12 cellular contexts compared by ENCODE assay signal in the genomic region with DNA sequence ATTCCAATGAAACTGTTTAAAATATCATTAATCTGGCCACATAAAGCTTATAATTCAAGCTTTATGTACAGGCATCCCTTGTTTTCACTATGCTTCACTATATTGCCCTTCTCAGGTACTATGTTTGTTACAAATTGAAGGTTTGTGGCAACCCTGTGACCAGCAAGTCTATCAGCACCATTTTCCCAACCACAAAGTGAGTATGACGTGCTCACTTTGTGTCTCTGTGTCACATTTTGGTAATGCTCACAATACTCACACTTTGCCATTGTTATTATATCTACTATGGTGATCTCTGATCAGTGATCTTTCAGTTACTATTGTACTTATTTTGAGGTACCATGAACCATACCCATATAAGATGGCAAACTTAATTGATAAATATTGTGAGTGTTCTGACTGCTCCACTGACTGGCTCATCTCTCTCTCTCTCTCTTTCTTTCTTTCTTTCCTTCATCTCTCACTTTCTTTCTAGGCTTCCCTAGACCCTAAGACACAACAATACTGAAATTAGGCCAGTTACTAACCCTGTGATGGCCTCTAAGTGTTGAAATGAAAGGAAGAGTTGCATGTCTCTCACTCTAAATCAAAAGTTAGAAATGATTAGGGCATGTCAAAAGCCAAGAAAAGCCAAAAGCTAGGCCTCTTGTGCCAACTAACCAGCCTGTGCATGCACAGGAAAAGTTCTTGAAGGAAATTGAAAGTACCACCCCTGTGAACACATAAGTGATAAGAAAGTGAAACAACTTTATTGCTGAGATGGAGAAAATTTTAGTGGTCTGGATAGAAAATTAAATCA.
DNase-seq lines count a peak whose midpoint lies in the region; ATAC-seq and TF ChIP-seq lines count a peak whose summit lies in the region.
"Had no signal": no experiment of that assay in that cellular context is flagged by ENCODE, and none has a peak within 500 bp of the region (broad histone marks: within the 10 kb centered on the region; RNA-seq: fewer than 3 reads in every experiment).

No MANE protein-coding gene starts in this region.

- intact Hi-C loops in CD8-positive, alpha-beta T cell (cut with DNase I, micrococcal nuclease): loop anchor here in 1 of 2 experiments (2.0 kb wide), 1 partner anchor 106 kb away; no protein-coding TSS in a partner anchor
- intact Hi-C loops in activated CD4-positive, alpha-beta memory T cell treated with anti-CD3 and anti-CD28 coated beads for 36 hours (cut with micrococcal nuclease): loop anchor here (1.0 to 5.0 kb wide), 7 partner anchors 27 to 245 kb away; no protein-coding TSS in a partner anchor
- intact Hi-C loops in naive thymus-derived CD4-positive, alpha-beta T cell (cut with micrococcal nuclease): loop anchor here (1.0 to 5.0 kb wide), 4 partner anchors 12 to 135 kb away; no protein-coding TSS in a partner anchor

- H3K9me3 ChIP-seq in CD8-positive, alpha-beta T cell (ENCODE audit: low read length): no peaks in the 10 kb centered on the region
- H3K9me3 ChIP-seq in HEK293 (ENCODE audit: control insufficient read depth, insufficient read depth, low read depth, low read length): no peaks in the 10 kb centered on the region
- no peaks in the 10 kb centered on the region for H3K9me3 ChIP-seq in naive thymus-derived CD4-positive, alpha-beta T cell (ENCODE audit: control insufficient read depth in 2 of 3, low read length in 3 of 3)
- H3K9me3 ChIP-seq: prostate gland, thoracic aorta had no signal

- H3K4me1 Mint-ChIP-seq in CD8-positive, alpha-beta T cell (ENCODE audit: low read depth): peaks cover 87% of the 10 kb centered on the region
- peaks cover 76% of the 10 kb centered on the region for H3K4me1 Mint-ChIP-seq in activated CD4-positive, alpha-beta memory T cell treated with anti-CD3 and anti-CD28 coated beads for 36 hours (ENCODE audit: low read depth)
- H3K4me1 Mint-ChIP-seq in naive thymus-derived CD4-positive, alpha-beta T cell: peaks cover 54 to 93% (median 79%) of the 10 kb centered on the region in 7 donors

- H3K27me3 ChIP-seq in CD8-positive, alpha-beta T cell (ENCODE audit: insufficient read depth, low read length): no peaks in the 10 kb centered on the region
- H3K27me3 ChIP-seq in naive thymus-derived CD4-positive, alpha-beta T cell (ENCODE audit: control insufficient read depth in 2 of 2, insufficient read depth in 2 of 2, low read length in 2 of 2): no peaks in the 10 kb centered on the region

- H3K9me3 Mint-ChIP-seq in CD8-positive, alpha-beta T cell: no peaks in the 10 kb centered on the region
- no peaks in the 10 kb centered on the region for H3K9me3 Mint-ChIP-seq in activated CD4-positive, alpha-beta memory T cell treated with anti-CD3 and anti-CD28 coated beads for 36 hours
- peaks cover 0 to 9% (median 1%) of the 10 kb centered on the region in 11 donors for H3K9me3 Mint-ChIP-seq in naive thymus-derived CD4-positive, alpha-beta T cell

- peak overlapping the region; percentile 69 for H3K27ac ChIP-seq in CD8-positive, alpha-beta T cell (ENCODE audit: low read depth, low read length)
- H3K27ac ChIP-seq in HEK293 (ENCODE audit: extremely low read depth, low read depth, low read length): no peak overlapping the region
- peak overlapping the region; percentile 49 for H3K27ac ChIP-seq in naive thymus-derived CD4-positive, alpha-beta T cell (ENCODE audit: low read depth, low read length)
- H3K27ac ChIP-seq: prostate gland, thoracic aorta had no signal

- peak overlapping the region; percentile 20 for H3K4me3 Mint-ChIP-seq in CD8-positive, alpha-beta T cell
- no peak overlapping the region for H3K4me3 Mint-ChIP-seq in activated CD4-positive, alpha-beta memory T cell treated with anti-CD3 and anti-CD28 coated beads for 36 hours
- H3K4me3 Mint-ChIP-seq in naive thymus-derived CD4-positive, alpha-beta T cell: peak overlapping the region; percentile 1 to 78 (median 57)

- POLR2A ChIA-PET in CD8-positive, alpha-beta T cell (lab: Charles Lee): interaction anchor here (1.4 to 1.9 kb wide), 3 partner anchors 23 to 233 kb away, joined by 3 to 11 read pairs (median 3); no protein-coding TSS in a partner anchor
- POLR2A ChIA-PET in HEK293 (lab: Yijun Ruan, JAX): no interaction called here
- POLR2A ChIA-PET in activated CD4-positive, alpha-beta memory T cell treated with anti-CD3 and anti-CD28 coated beads for 36 hours (lab: Charles Lee): interaction anchor here (0.7 to 1.2 kb wide), 3 partner anchors 17 to 134 kb away, joined by 3 to 5 read pairs (median 3); no protein-coding TSS in a partner anchor
- POLR2A ChIA-PET in naive thymus-derived CD4-positive, alpha-beta T cell (lab: Charles Lee): interaction anchor here (0.6 to 1.9 kb wide), 9 partner anchors 9 to 248 kb away, joined by 3 to 7 read pairs (median 3); no protein-coding TSS in a partner anchor

- DNase-seq in CD8-positive, alpha-beta T cell: peak in 2 of 7 experiments; percentile 32 to 57
- DNase-seq in activated CD4-positive, alpha-beta memory T cell treated with anti-CD3 and anti-CD28 coated beads for 36 hours: peak; percentile 42
- peak in 2 of 9 donors; percentile 29 to 44 for DNase-seq in naive thymus-derived CD4-positive, alpha-beta T cell
- DNase-seq in retina: no peak
- DNase-seq: Kasumi-1, mesendoderm had no signal

- no peaks in the 10 kb centered on the region for H3K36me3 Mint-ChIP-seq in CD8-positive, alpha-beta T cell
- H3K36me3 Mint-ChIP-seq in activated CD4-positive, alpha-beta memory T cell treated with anti-CD3 and anti-CD28 coated beads for 36 hours: no peaks in the 10 kb centered on the region
- peaks cover 0 to 11% (median 0%) of the 10 kb centered on the region in 5 donors for H3K36me3 Mint-ChIP-seq in naive thymus-derived CD4-positive, alpha-beta T cell

- peak; percentile 49 for ATAC-seq in CD8-positive, alpha-beta T cell
- ATAC-seq in naive thymus-derived CD4-positive, alpha-beta T cell: peak; percentile 58
- ATAC-seq in GM19467 (IDR thresholded peaks at IDR 0.05; ENCODE audit: unreplicated experiment) (no peak), HG03175 (IDR thresholded peaks at IDR 0.05; ENCODE audit: unreplicated experiment) (no peak), HG03135 (IDR thresholded peaks at IDR 0.05; ENCODE audit: unreplicated experiment) (no peak)

- H3K36me3 ChIP-seq in CD8-positive, alpha-beta T cell (ENCODE audit: insufficient read depth, low read length): no peaks in the 10 kb centered on the region
- H3K36me3 ChIP-seq in HEK293 (ENCODE audit: control insufficient read depth in 2 of 2, insufficient read depth in 1 of 2, low read length in 2 of 2): no peaks in the 10 kb centered on the region
- no peaks in the 10 kb centered on the region for H3K36me3 ChIP-seq in naive thymus-derived CD4-positive, alpha-beta T cell (ENCODE audit: control insufficient read depth in 2 of 3, insufficient read depth in 3 of 3, low read length in 3 of 3)
- H3K36me3 ChIP-seq: prostate gland, thoracic aorta had no signal

- peak overlapping the region; percentile 94 for H3K27ac Mint-ChIP-seq in CD8-positive, alpha-beta T cell
- H3K27ac Mint-ChIP-seq in activated CD4-positive, alpha-beta memory T cell treated with anti-CD3 and anti-CD28 coated beads for 36 hours: peak overlapping the region; percentile 86
- peak overlapping the region; percentile 47 to 92 (median 90) for H3K27ac Mint-ChIP-seq in naive thymus-derived CD4-positive, alpha-beta T cell

- CTCF ChIA-PET in CD8-positive, alpha-beta T cell (lab: Charles Lee): interaction anchor here (0.7 to 2.1 kb wide), 10 partner anchors 12 to 304 kb away, joined by 3 to 10 read pairs (median 4); no protein-coding TSS in a partner anchor
- CTCF ChIA-PET in HEK293 (lab: Yijun Ruan, JAX): no interaction called here
- CTCF ChIA-PET in activated CD4-positive, alpha-beta memory T cell treated with anti-CD3 and anti-CD28 coated beads for 36 hours (lab: Charles Lee): interaction anchor here (0.5 to 1.4 kb wide), 10 partner anchors 23 to 264 kb away, joined by 3 to 6 read pairs (median 3); no protein-coding TSS in a partner anchor
- CTCF ChIA-PET in naive thymus-derived CD4-positive, alpha-beta T cell (lab: Charles Lee): interaction anchor here (0.6 to 1.4 kb wide), 3 partner anchors 14 to 247 kb away, joined by 3 to 4 read pairs (median 4); no protein-coding TSS in a partner anchor

- TF ChIP-seq CTCF in CD8-positive, alpha-beta T cell (IDR thresholded peaks at IDR 0.05): no peak
- no peak for TF ChIP-seq CTCF in HEK293 (tag by site-specific recombination; IDR thresholded peaks at IDR 0.05)

- H3K27me3 Mint-ChIP-seq in CD8-positive, alpha-beta T cell (ENCODE audit: low read depth): no peaks in the 10 kb centered on the region
- no peaks in the 10 kb centered on the region for H3K27me3 Mint-ChIP-seq in activated CD4-positive, alpha-beta memory T cell treated with anti-CD3 and anti-CD28 coated beads for 36 hours
- no peaks in the 10 kb centered on the region for H3K27me3 Mint-ChIP-seq in naive thymus-derived CD4-positive, alpha-beta T cell

- peaks cover 87% of the 10 kb centered on the region for H3K4me1 ChIP-seq in CD8-positive, alpha-beta T cell (ENCODE audit: insufficient read depth, low read length)
- H3K4me1 ChIP-seq in HEK293 (ENCODE audit: control insufficient read depth, insufficient read depth, low read length): no peaks in the 10 kb centered on the region
- peaks cover 80% of the 10 kb centered on the region in 2 donors for H3K4me1 ChIP-seq in naive thymus-derived CD4-positive, alpha-beta T cell (ENCODE audit: control insufficient read depth in 2 of 2, insufficient read depth in 2 of 2, low read length in 2 of 2)
- H3K4me1 ChIP-seq: prostate gland had no signal

- H3K4me3 ChIP-seq in CD8-positive, alpha-beta T cell (ENCODE audit: low read depth, low read length): no peak overlapping the region
- H3K4me3 ChIP-seq in HEK293 (ENCODE audit: low read depth, low read length): no peak overlapping the region
- peak overlapping the region; percentile 8 for H3K4me3 ChIP-seq in naive thymus-derived CD4-positive, alpha-beta T cell (ENCODE audit: low read length)
- H3K4me3 ChIP-seq: prostate gland, thoracic aorta had no signal

TF ChIP-seq in HEK293, 187 proteins besides CTCF, POLR2A, EP300 and RAD21:
- TF ChIP-seq PRDM1 (tag by site-specific recombination; IDR thresholded peaks at IDR 0.05): peak; percentile 51
- TF ChIP-seq KLF7 (tag by site-specific recombination; IDR thresholded peaks at IDR 0.05; ENCODE audit: borderline replicate concordance): no peak

Comparison
In these comparisons a context has a peak if more than half of its experiments do, and no peak if none do; other contexts are left out.
1. ATAC-seq: peak in CD8-positive, alpha-beta T cell (single experiment) and naive thymus-derived CD4-positive, alpha-beta T cell (single experiment); none in GM19467 (single experiment), HG03175 (single experiment) and HG03135 (single experiment).
2. Peak in every context shown above with its lines, with median percentiles within 50 percentile points of each other: H3K27ac Mint-ChIP-seq.